Comparison of ENCODE assay signal across 8 cellular contexts in the genomic region with DNA sequence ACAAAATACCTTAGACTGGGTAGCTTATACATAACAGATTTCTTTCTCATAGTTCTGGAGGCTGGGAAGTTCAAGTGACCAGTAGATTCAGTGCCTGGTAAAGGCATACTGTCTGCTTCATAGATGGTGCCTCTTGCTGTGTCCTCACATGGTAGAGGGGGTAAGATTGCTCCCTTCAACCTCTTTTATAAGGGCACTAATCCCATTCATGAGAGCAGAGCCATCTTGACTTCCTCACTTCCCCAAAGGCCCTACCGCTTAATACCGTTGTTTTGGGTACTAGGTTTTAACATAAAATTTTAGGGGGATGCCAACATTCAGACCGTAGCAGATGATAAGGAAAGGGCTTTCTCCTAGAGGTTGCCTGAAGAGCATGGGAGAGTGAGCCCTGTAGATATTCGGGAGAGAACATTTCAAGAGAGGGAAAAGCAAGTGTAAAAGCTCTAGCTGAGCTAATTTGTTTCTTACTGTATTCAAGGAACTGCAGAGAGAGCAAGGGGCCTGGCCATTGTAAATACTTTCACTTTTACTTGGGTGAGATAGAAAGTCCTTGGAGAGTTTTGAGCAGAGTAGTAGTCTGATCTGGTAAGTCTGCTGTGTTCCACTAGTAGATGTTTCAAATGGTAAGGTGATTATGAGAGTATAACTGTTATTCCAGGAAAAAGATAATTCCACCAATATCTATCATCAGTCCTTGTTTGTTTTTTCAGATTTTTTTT. TPM values are rescaled to one million over a fixed set of nuclear protein-coding genes. Genes with fewer than 3 reads are reported as not detected.
DNase-seq lines count a peak whose midpoint lies in the region; ATAC-seq and TF ChIP-seq lines count a peak whose summit lies in the region.

No MANE protein-coding gene starts in this region.

- POLR2A ChIA-PET in PC-9 (lab: Charles Lee; ENCODE audit: unreplicated experiment): interaction anchor here (0.6 to 0.7 kb wide), 2 partner anchors 57 to 92 kb away, joined by 3 to 10 read pairs; no protein-coding TSS in a partner anchor

- no peaks in the 10 kb centered on the region for H3K27me3 Mint-ChIP-seq in effector memory CD8-positive, alpha-beta T cell

- intact Hi-C loops in PC-9 (cut with micrococcal nuclease; ENCODE audit: unreplicated experiment): no loop called here

- BruUV-seq in PC-9 (replicated peaks; lab: Mats Ljungman, UMichigan): no TSS peak

- peaks cover 3% of the 10 kb centered on the region; the same call in 1 of the 2 replicates for H3F3A ChIP-seq in PC-9 (ENCODE audit: insufficient read depth, low read depth)

- H4K20me1 ChIP-seq in PC-9 (ENCODE audit: insufficient read depth): peaks cover 38% of the 10 kb centered on the region

- H3K9me3 ChIP-seq in PC-9 (ENCODE audit: insufficient read depth, low read depth): no peaks in the 10 kb centered on the region

- no peak for TF ChIP-seq CTCF in GM06990 (IDR thresholded peaks at IDR 0.05; ENCODE audit: insufficient read depth, low read length, poor library complexity, severe bottlenecking)
- no peak for TF ChIP-seq CTCF in PC-9 (conservative IDR thresholded peaks at IDR 0.05)

- H3K27ac ChIP-seq in PC-9: no peak overlapping the region

- CTCF ChIA-PET in PC-9 (lab: Charles Lee): no interaction called here

- H3K27ac Mint-ChIP-seq in effector memory CD8-positive, alpha-beta T cell: peak overlapping the region; percentile 6 to 57

- H3K4me2 ChIP-seq in PC-9: no peak overlapping the region

- peaks cover 37 to 59% of the 10 kb centered on the region in 2 donors for H3K4me1 Mint-ChIP-seq in effector memory CD8-positive, alpha-beta T cell (ENCODE audit: low read depth in 2 of 2)

- no peaks in the 10 kb centered on the region for H3K36me3 ChIP-seq in GM06990 (ENCODE audit: control insufficient read depth, insufficient read depth, low read length)
- H3K36me3 ChIP-seq in PC-9 (ENCODE audit: low read depth): no peaks in the 10 kb centered on the region

- no peaks in the 10 kb centered on the region for H3K9me2 ChIP-seq in PC-9 (ENCODE audit: insufficient read depth)

- H3K4me3 Mint-ChIP-seq in effector memory CD8-positive, alpha-beta T cell: peak overlapping the region; percentile 7 to 29

- peak; percentile 22 for DNase-seq in GM06990 (ENCODE audit: extremely low read depth, insufficient read length)
- DNase-seq in effector memory CD8-positive, alpha-beta T cell: no peak
- DNase-seq in NCI-H1092 treated with DMSO at 0.1 percent for 48 hours (lab: John Stamatoyannopoulos, UW): no peak
- no peak for DNase-seq in LoVo (ENCODE audit: low spot score)
- no peak for DNase-seq in kidney glomerular epithelial cell (lab: John Stamatoyannopoulos, UW)
- DNase-seq in PC-9: no peak

- no peaks in the 10 kb centered on the region for H3K9me3 Mint-ChIP-seq in effector memory CD8-positive, alpha-beta T cell

- peaks cover 8% of the 10 kb centered on the region; the same call in 1 of the 2 replicates for H3K4me1 ChIP-seq in PC-9 (replicated peaks; ENCODE audit: insufficient read depth)

- H3K79me2 ChIP-seq in PC-9 (ENCODE audit: low read depth): peaks cover 95% of the 10 kb centered on the region

- H2AFZ ChIP-seq in PC-9: no peak overlapping the region

- H3K27me3 ChIP-seq in GM06990 (replicated peaks; ENCODE audit: control insufficient read depth, insufficient read depth, low read length): no peaks in the 10 kb centered on the region
- H3K27me3 ChIP-seq in PC-9 (ENCODE audit: insufficient read depth, low read depth): no peaks in the 10 kb centered on the region

- no peaks in the 10 kb centered on the region for H3K36me3 Mint-ChIP-seq in effector memory CD8-positive, alpha-beta T cell (ENCODE audit: insufficient read depth)

- ATAC-seq in GM21360 (IDR thresholded peaks at IDR 0.05; ENCODE audit: unreplicated experiment): peak; percentile 90
- peak; percentile 87 for ATAC-seq in HG03520 (IDR thresholded peaks at IDR 0.05; ENCODE audit: unreplicated experiment)
- ATAC-seq in effector memory CD8-positive, alpha-beta T cell (replicated peaks): peak; percentile 66

- H3K4me3 ChIP-seq in GM06990 (replicated peaks; ENCODE audit: low read depth, low read length) (peak overlapping the region; percentile 51), PC-9 (no peak overlapping the region)

RNA-seq across cellular contexts. Expression of a gene that starts 27.3 kb away (rescaled TPM):
- 15.6 and 23.3 TPM in 2 replicates for total RNA-seq in PC-9 (2021)
